In the genomic region with DNA sequence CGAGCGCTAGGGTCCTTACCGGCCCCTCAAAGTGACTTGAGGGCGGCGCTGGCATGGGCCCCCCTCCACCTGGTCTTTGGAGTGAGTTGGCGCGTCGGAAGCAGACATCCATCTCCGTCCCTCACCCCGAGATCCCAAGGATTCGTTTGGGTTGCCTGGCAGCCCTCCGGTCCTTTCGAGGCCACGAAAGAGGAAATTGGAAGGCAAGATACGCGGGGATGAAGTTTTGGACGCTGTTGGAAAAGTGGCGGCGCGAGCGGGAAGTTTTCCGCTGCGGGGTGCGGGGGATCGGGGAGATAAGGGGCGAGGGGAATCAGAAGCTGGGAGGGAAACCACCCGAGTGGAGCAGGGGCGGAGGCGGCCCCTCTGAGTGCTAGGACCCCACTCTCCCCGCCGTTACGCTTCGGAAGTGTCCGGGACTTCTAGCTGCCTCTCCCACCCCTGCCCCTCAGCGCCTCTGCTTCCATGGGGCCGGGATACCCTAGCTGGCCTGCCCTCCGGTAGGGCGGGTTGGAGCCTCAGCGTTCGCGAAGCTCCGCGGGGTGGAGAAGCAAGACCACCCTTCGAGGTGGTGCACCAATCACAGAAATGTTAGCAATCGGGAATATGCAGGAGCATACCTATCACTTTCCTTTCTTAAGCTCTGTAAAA, we compare ENCODE assay signal across 13 cellular contexts. TPM values are rescaled to one million over a fixed set of nuclear protein-coding genes. Genes with fewer than 3 reads are reported as not detected.
A peak's percentile ranks its signal among the peaks of the same experiment; 100 is the strongest.
DNase-seq lines count a peak whose midpoint lies in the region; ATAC-seq and TF ChIP-seq lines count a peak whose summit lies in the region.
"Had no signal": no experiment of that assay in that cellular context is flagged by ENCODE, and none has a peak within 500 bp of the region (broad histone marks: within the 10 kb centered on the region; RNA-seq: fewer than 3 reads in every experiment).

No MANE protein-coding gene starts in this region.

- peaks cover 47% of the 10 kb centered on the region for H3K27me3 ChIP-seq in ACC112 (ENCODE audit: insufficient read depth, low read length)
- H3K27me3 ChIP-seq in HUES6 (ENCODE audit: control insufficient read depth, insufficient read depth, low read length): peaks cover 79% of the 10 kb centered on the region
- no peaks in the 10 kb centered on the region for H3K27me3 ChIP-seq in parathyroid adenoma (ENCODE audit: control insufficient read depth, insufficient read depth, low read length)

- peaks cover 8% of the 10 kb centered on the region for H3K27me3 Mint-ChIP-seq in glutamatergic neuron (ENCODE audit: unreplicated experiment)

- ATAC-seq in GM18858 (IDR thresholded peaks at IDR 0.05; ENCODE audit: unreplicated experiment): no peak
- ATAC-seq: gastroesophageal sphincter had no signal

- no peak overlapping the region for H2AFZ ChIP-seq in ACC112 (ENCODE audit: low read length, unreplicated experiment)
- peak overlapping the region; percentile 42 for H2AFZ ChIP-seq in parathyroid adenoma

- H3K9me3 Mint-ChIP-seq in glutamatergic neuron (ENCODE audit: unreplicated experiment): peaks cover 3% of the 10 kb centered on the region

- H3K4me3 ChIP-seq in ACC112 (ENCODE audit: low read depth, low read length) (peak overlapping the region; percentile 40; the same call in 1 of the 2 replicates), HUES6 (ENCODE audit: low read depth, low read length) (peak overlapping the region; percentile 50), parathyroid adenoma (ENCODE audit: low read depth, low read length) (no peak overlapping the region)

- peaks cover 13% of the 10 kb centered on the region for H3K4me1 Mint-ChIP-seq in glutamatergic neuron (ENCODE audit: low read depth, unreplicated experiment)

- no peak overlapping the region for H3K9ac ChIP-seq in HUES6 (ENCODE audit: low read length)
- no peak overlapping the region for H3K9ac ChIP-seq in parathyroid adenoma

- H3K27ac ChIP-seq in ACC112 (ENCODE audit: low read depth, low read length): no peak overlapping the region
- no peak overlapping the region for H3K27ac ChIP-seq in HUES6 (ENCODE audit: low read depth, low read length)
- H3K27ac ChIP-seq in parathyroid adenoma: no peak overlapping the region
- H3K27ac ChIP-seq: gastroesophageal sphincter, RWPE1 had no signal

- peak overlapping the region; percentile 68 for H3K4me3 Mint-ChIP-seq in glutamatergic neuron (ENCODE audit: unreplicated experiment)

- TF ChIP-seq CTCF in glutamatergic neuron (IDR thresholded peaks at IDR 0.05; ENCODE audit: partially characterized antibody, unreplicated experiment): no peak
- no peak for TF ChIP-seq CTCF in parathyroid adenoma (IDR thresholded peaks at IDR 0.05)

- no peak overlapping the region for H3K27ac Mint-ChIP-seq in glutamatergic neuron (ENCODE audit: unreplicated experiment)

- H3K36me3 ChIP-seq in ACC112 (ENCODE audit: insufficient read depth, low read length) (no peaks in the 10 kb centered on the region), HUES6 (ENCODE audit: control insufficient read depth, insufficient read depth, low read length) (no peaks in the 10 kb centered on the region), parathyroid adenoma (ENCODE audit: control insufficient read depth, insufficient read depth, low read length) (no peaks in the 10 kb centered on the region)
- H3K36me3 ChIP-seq: gastroesophageal sphincter had no signal

- DNase-seq in glutamatergic neuron: no peak
- DNase-seq in GF-D8 (lab: John Stamatoyannopoulos, UW): no peak
- DNase-seq in T-helper 1 cell: no peak
- DNase-seq: activated CD8-positive, alpha-beta memory T cell treated with anti-CD3 and anti-CD28 coated beads, Interleukin-2, amount 50 U/mL, for 4 hours; DMS153; NCI-H1092; NCI-H2171 had no signal

- H3K4me1 ChIP-seq in ACC112 (ENCODE audit: control insufficient read depth, insufficient read depth, low read length, unreplicated experiment) (peaks cover 3% of the 10 kb centered on the region), HUES6 (ENCODE audit: control insufficient read depth, insufficient read depth, low read length) (peaks cover 1% of the 10 kb centered on the region; the same call in 1 of the 2 replicates), parathyroid adenoma (no peaks in the 10 kb centered on the region)

- H3K9me3 ChIP-seq in HUES6 (ENCODE audit: control insufficient read depth, insufficient read depth, low read depth, low read length) (peaks cover 8% of the 10 kb centered on the region), parathyroid adenoma (ENCODE audit: control insufficient read depth, low read length) (no peaks in the 10 kb centered on the region)
- H3K9me3 ChIP-seq: gastroesophageal sphincter had no signal

- no peaks in the 10 kb centered on the region for H3K36me3 Mint-ChIP-seq in glutamatergic neuron (ENCODE audit: unreplicated experiment)

- no peak overlapping the region for H3K4me2 ChIP-seq in parathyroid adenoma (ENCODE audit: low read length)

- H3K79me2 ChIP-seq in ACC112 (ENCODE audit: control insufficient read depth, insufficient read depth, low read length, unreplicated experiment) (no peaks in the 10 kb centered on the region), parathyroid adenoma (no peaks in the 10 kb centered on the region)

RNA-seq across cellular contexts. Expression of gene FRMPD3, which starts 57.8 kb away (rescaled TPM):
- total RNA-seq in glutamatergic neuron (ENCODE audit: unreplicated experiment): 24.9 TPM
